In the genomic region with DNA sequence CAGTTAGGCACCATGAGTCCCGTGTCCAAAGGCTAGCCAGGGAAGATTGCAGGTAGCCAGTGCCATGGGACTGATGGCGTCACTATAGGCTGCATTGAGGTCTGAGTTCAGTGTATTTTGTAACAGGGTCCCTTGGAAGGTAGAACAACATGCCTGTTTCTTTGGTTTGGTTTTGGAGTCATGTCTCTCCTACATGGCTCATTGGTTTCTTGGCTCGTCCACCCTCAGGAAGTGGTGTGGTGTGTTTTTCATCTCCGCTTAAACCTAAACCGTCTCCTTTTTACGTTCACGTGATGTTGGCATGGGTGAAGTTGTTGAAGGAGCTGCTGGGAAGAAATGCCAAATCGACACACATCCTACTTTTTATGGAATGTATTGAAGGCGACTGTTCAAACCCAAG, we compare ENCODE assay signal across 19 cellular contexts.
A peak's percentile ranks its signal among the peaks of the same experiment; 100 is the strongest.
DNase-seq lines count a peak whose midpoint lies in the region; ATAC-seq and TF ChIP-seq lines count a peak whose summit lies in the region.
"Had no signal": no experiment of that assay in that cellular context is flagged by ENCODE, and none has a peak within 500 bp of the region (broad histone marks: within the 10 kb centered on the region; RNA-seq: fewer than 3 reads in every experiment).

No MANE protein-coding gene starts in this region.

- DNase-seq in Caki2 (ENCODE audit: low read depth), result peak; percentile 77
- DNase-seq in KBM-7, result peak; percentile 81
- DNase-seq in endothelial cell (ENCODE audit: low spot score), result no peak
- DNase-seq in nephron progenitor cell, result no peak
- DNase-seq in sciatic nerve (ENCODE audit: low spot score), result no peak
- no peak for DNase-seq in OCI-M1 (lab: John Stamatoyannopoulos, UW)
- DNase-seq in T-helper 2 cell treated with Interferon-gamma antibody and Interleukin-4, amounts not matched to agents 5 μg/mL and 100 μg/mL, for 36 hours (ENCODE audit: low spot score), result no peak
- DNase-seq: activated CD4-positive, alpha-beta memory T cell treated with anti-CD3 and anti-CD28 coated beads for 36 hours; activated CD4-positive, CD25-positive, alpha-beta regulatory T cell; activated naive CD4-positive, alpha-beta T cell treated with Interleukin-2 at 50 U/mL for 16 hours; activated T-cell treated with anti-CD3 and anti-CD28 coated beads, Interleukin-2, amount 50 U/mL, for 1 hour; effector CD8-positive, alpha-beta T cell; glutamatergic neuron; mucosa of descending colon; NK-92 treated with Interleukin-12 subunit alpha and Interleukin-12 subunit beta, amount 100 ng/mL, for 24 hours; stimulated activated CD4-positive, alpha-beta T cell treated with anti-CD3 and anti-CD28 coated beads, Interleukin-4, amount 100 ng/mL, for 24 hours; stimulated activated naive CD8-positive, alpha-beta T cell treated with anti-CD3 and anti-CD28 coated beads, Interleukin-15, amount 100 ng/mL, for 72 hours; upper lobe of right lung had no signal

- H3K27me3 Mint-ChIP-seq in endothelial cell (ENCODE audit: unreplicated experiment) (peaks cover 1% of the 10 kb centered on the region), nephron progenitor cell (ENCODE audit: low read depth, poor library complexity) (no peaks in the 10 kb centered on the region)
- no peaks in the 10 kb centered on the region for H3K27me3 Mint-ChIP-seq in T-helper 2 cell treated with Interferon-gamma antibody and Interleukin-4, amounts not matched to agents 5 μg/mL and 100 μg/mL, for 36 hours (ENCODE audit: low read depth)
- H3K27me3 Mint-ChIP-seq: activated CD4-positive, alpha-beta memory T cell treated with anti-CD3 and anti-CD28 coated beads for 36 hours; stimulated activated naive CD8-positive, alpha-beta T cell treated with anti-CD3 and anti-CD28 coated beads, Interleukin-15, amount 100 ng/mL, for 72 hours had no signal

- H3K36me3 Mint-ChIP-seq in endothelial cell (ENCODE audit: low read depth, unreplicated experiment) (peaks cover 32% of the 10 kb centered on the region), nephron progenitor cell (ENCODE audit: low read depth) (peaks cover 67% of the 10 kb centered on the region)
- H3K36me3 Mint-ChIP-seq in T-helper 2 cell treated with Interferon-gamma antibody and Interleukin-4, amounts not matched to agents 5 μg/mL and 100 μg/mL, for 36 hours (ENCODE audit: low read depth), result peaks cover 34% of the 10 kb centered on the region

- in situ Hi-C loops in Caki2 (cut with HindIII; ENCODE audit: low pct_unique_long_range_greater_than_20kb, low sequenced_read_pairs), result no loop called here
- in situ Hi-C loops in KBM-7 (cut with MboI; ENCODE audit: low pct_unique_long_range_greater_than_20kb, low sequenced_read_pairs), result no loop called here

- H3K4me3 Mint-ChIP-seq in endothelial cell (ENCODE audit: unreplicated experiment), result peak overlapping the region; percentile 37
- H3K4me3 Mint-ChIP-seq in nephron progenitor cell, result no peak overlapping the region
- no peak overlapping the region for H3K4me3 Mint-ChIP-seq in T-helper 2 cell treated with Interferon-gamma antibody and Interleukin-4, amounts not matched to agents 5 μg/mL and 100 μg/mL, for 36 hours
- H3K4me3 Mint-ChIP-seq: activated CD4-positive, alpha-beta memory T cell treated with anti-CD3 and anti-CD28 coated beads for 36 hours; stimulated activated naive CD8-positive, alpha-beta T cell treated with anti-CD3 and anti-CD28 coated beads, Interleukin-15, amount 100 ng/mL, for 72 hours had no signal

- TF ChIP-seq CTCF in endothelial cell (IDR thresholded peaks at IDR 0.05; ENCODE audit: unreplicated experiment) (no peak), nephron progenitor cell (IDR thresholded peaks at IDR 0.05) (no peak)

- no peaks in the 10 kb centered on the region for H3K9me3 Mint-ChIP-seq in endothelial cell (ENCODE audit: unreplicated experiment)
- H3K9me3 Mint-ChIP-seq in nephron progenitor cell, result no peaks in the 10 kb centered on the region
- no peaks in the 10 kb centered on the region for H3K9me3 Mint-ChIP-seq in T-helper 2 cell treated with Interferon-gamma antibody and Interleukin-4, amounts not matched to agents 5 μg/mL and 100 μg/mL, for 36 hours
- H3K9me3 Mint-ChIP-seq: activated CD4-positive, alpha-beta memory T cell treated with anti-CD3 and anti-CD28 coated beads for 36 hours; stimulated activated naive CD8-positive, alpha-beta T cell treated with anti-CD3 and anti-CD28 coated beads, Interleukin-15, amount 100 ng/mL, for 72 hours had no signal

- intact Hi-C loops in sciatic nerve (cut with DNase I), result no loop called here

- peak overlapping the region; percentile 34 for H3K27ac Mint-ChIP-seq in endothelial cell (ENCODE audit: unreplicated experiment)
- peak overlapping the region; percentile 70 for H3K27ac Mint-ChIP-seq in nephron progenitor cell
- H3K27ac Mint-ChIP-seq in T-helper 2 cell treated with Interferon-gamma antibody and Interleukin-4, amounts not matched to agents 5 μg/mL and 100 μg/mL, for 36 hours, result no peak overlapping the region
- H3K27ac Mint-ChIP-seq: activated CD4-positive, alpha-beta memory T cell treated with anti-CD3 and anti-CD28 coated beads for 36 hours had no signal

- H3K4me1 Mint-ChIP-seq in endothelial cell (ENCODE audit: unreplicated experiment) (peaks cover 45% of the 10 kb centered on the region), nephron progenitor cell (peaks cover 36% of the 10 kb centered on the region)
- H3K4me1 Mint-ChIP-seq in T-helper 2 cell treated with Interferon-gamma antibody and Interleukin-4, amounts not matched to agents 5 μg/mL and 100 μg/mL, for 36 hours (ENCODE audit: low read depth), result peaks cover 28% of the 10 kb centered on the region

- ATAC-seq in sciatic nerve (no peak), GM21526 (IDR thresholded peaks at IDR 0.05; ENCODE audit: low FRiP score, unreplicated experiment) (no peak)
- ATAC-seq: mucosa of descending colon; stimulated activated naive CD8-positive, alpha-beta T cell treated with anti-CD3 and anti-CD28 coated beads, Interleukin-15, amount 100 ng/mL, for 72 hours; upper lobe of right lung had no signal

Comparison
In these comparisons a context has a peak if more than half of its experiments do, and no peak if none do; other contexts are left out.
1. DNase-seq: peak in Caki2 (single experiment) and KBM-7 (single experiment); none in endothelial cell (single experiment), nephron progenitor cell (single experiment), sciatic nerve (single experiment), OCI-M1 (single experiment) and T-helper 2 cell treated with Interferon-gamma antibody and Interleukin-4, amounts not matched to agents 5 μg/mL and 100 μg/mL, for 36 hours (single experiment).